1 cellular context compared by ENCODE assay signal in the genomic region with DNA sequence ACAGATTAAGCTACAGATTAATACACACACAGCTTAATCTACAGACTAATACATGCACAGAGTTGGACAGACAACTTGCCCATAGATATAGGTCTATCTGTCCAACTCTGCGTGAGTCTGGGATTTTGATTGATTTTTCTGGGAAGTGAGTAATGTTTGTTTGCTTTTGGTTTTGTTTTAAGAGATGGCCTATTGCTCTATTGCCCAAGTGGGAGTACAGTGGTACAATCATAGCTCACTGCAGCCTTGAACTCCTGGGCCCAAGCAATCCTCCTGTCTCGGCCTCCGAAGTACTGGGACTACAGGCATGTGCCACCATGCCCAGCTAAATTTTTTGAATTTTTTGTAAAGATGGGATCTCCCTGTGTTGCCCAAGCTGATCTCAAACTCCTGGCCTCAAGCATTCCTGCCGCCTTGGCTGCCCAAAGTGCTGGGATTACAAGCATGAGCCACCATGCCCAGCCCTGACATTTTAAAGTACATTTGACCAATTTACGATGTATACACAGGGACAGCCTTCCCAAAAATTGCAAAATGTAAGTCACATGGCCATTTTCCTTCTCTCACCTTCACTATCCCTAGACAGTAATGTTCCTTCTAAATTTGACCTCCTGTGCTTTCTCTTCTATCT.
TF ChIP-seq lines count a peak whose summit lies in the region.

No MANE protein-coding gene starts in this region.

TF ChIP-seq in HepG2, 621 proteins besides CTCF, POLR2A, EP300 and RAD21 (continued from another document and continues in another):
- peak; percentile 45; the same call in 1 of the 2 replicates for TF ChIP-seq HDAC2 (CRISPR knock-in tag; IDR thresholded peaks at IDR 0.05)
- TF ChIP-seq KDM1A (CRISPR knock-in tag; IDR thresholded peaks at IDR 0.05), result peak; percentile 94
- TF ChIP-seq SETDB1 (CRISPR knock-in tag; IDR thresholded peaks at IDR 0.05; ENCODE audit: borderline replicate concordance), result no peak
- TF ChIP-seq, protein P1, sequence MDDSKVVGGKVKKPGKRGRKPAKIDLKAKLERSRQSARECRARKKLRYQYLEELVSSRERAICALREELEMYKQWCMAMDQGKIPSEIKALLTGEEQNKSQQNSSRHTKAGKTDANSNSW (CRISPR knock-in tag; IDR thresholded peaks at IDR 0.05; ENCODE audit: borderline replicate concordance), result no peak
- TF ChIP-seq, protein P2, sequence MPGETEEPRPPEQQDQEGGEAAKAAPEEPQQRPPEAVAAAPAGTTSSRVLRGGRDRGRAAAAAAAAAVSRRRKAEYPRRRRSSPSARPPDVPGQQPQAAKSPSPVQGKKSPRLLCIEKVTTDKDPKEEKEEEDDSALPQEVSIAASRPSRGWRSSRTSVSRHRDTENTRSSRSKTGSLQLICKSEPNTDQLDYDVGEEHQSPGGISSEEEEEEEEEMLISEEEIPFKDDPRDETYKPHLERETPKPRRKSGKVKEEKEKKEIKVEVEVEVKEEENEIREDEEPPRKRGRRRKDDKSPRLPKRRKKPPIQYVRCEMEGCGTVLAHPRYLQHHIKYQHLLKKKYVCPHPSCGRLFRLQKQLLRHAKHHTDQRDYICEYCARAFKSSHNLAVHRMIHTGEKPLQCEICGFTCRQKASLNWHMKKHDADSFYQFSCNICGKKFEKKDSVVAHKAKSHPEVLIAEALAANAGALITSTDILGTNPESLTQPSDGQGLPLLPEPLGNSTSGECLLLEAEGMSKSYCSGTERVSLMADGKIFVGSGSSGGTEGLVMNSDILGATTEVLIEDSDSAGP (CRISPR knock-in tag; IDR thresholded peaks at IDR 0.05; ENCODE audit: borderline replicate concordance), result no peak
- TF ChIP-seq, protein P3, sequence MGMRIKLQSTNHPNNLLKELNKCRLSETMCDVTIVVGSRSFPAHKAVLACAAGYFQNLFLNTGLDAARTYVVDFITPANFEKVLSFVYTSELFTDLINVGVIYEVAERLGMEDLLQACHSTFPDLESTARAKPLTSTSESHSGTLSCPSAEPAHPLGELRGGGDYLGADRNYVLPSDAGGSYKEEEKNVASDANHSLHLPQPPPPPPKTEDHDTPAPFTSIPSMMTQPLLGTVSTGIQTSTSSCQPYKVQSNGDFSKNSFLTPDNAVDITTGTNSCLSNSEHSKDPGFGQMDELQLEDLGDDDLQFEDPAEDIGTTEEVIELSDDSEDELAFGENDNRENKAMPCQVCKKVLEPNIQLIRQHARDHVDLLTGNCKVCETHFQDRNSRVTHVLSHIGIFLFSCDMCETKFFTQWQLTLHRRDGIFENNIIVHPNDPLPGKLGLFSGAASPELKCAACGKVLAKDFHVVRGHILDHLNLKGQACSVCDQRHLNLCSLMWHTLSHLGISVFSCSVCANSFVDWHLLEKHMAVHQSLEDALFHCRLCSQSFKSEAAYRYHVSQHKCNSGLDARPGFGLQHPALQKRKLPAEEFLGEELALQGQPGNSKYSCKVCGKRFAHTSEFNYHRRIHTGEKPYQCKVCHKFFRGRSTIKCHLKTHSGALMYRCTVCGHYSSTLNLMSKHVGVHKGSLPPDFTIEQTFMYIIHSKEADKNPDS (CRISPR knock-in tag; IDR thresholded peaks at IDR 0.05), result peak; percentile 85; the same call in 1 of the 2 replicates
- TF ChIP-seq PAF1 (CRISPR knock-in tag; IDR thresholded peaks at IDR 0.05), result no peak
- TF ChIP-seq HNRNPK (IDR thresholded peaks at IDR 0.05; ENCODE audit: low read depth, low read length, poor library complexity, severe bottlenecking), result no peak
- TF ChIP-seq CREB1 (IDR thresholded peaks at IDR 0.05), result no peak
- TF ChIP-seq CREB1 (CRISPR knock-in tag; IDR thresholded peaks at IDR 0.05), result peak; percentile 51
- no peak for TF ChIP-seq ZNF614 (CRISPR knock-in tag; IDR thresholded peaks at IDR 0.05; ENCODE audit: borderline replicate concordance)
- no peak for TF ChIP-seq TCF12 (IDR thresholded peaks at IDR 0.05)
- TF ChIP-seq TCF12 (CRISPR knock-in tag; IDR thresholded peaks at IDR 0.05), result no peak
- TF ChIP-seq SMAD9 (CRISPR knock-in tag; IDR thresholded peaks at IDR 0.05), result no peak
- no peak for TF ChIP-seq MTF2 (CRISPR knock-in tag; IDR thresholded peaks at IDR 0.05; ENCODE audit: borderline replicate concordance)
- TF ChIP-seq, protein P4, sequence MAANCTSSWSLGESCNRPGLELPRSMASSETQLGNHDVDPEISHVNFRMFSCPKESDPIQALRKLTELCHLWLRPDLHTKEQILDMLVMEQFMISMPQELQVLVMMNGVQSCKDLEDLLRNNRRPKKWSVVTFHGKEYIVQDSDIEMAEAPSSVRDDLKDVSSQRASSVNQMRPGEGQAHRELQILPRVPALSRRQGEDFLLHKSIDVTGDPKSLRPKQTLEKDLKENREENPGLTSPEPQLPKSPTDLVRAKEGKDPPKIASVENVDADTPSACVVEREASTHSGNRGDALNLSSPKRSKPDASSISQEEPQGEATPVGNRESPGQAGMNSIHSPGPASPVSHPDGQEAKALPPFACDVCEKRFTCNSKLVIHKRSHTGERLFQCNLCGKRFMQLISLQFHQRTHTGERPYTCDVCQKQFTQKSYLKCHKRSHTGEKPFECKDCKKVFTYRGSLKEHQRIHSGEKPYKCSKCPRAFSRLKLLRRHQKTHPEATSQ (CRISPR knock-in tag; IDR thresholded peaks at IDR 0.05; ENCODE audit: borderline replicate concordance), result no peak
- TF ChIP-seq, protein P5, sequence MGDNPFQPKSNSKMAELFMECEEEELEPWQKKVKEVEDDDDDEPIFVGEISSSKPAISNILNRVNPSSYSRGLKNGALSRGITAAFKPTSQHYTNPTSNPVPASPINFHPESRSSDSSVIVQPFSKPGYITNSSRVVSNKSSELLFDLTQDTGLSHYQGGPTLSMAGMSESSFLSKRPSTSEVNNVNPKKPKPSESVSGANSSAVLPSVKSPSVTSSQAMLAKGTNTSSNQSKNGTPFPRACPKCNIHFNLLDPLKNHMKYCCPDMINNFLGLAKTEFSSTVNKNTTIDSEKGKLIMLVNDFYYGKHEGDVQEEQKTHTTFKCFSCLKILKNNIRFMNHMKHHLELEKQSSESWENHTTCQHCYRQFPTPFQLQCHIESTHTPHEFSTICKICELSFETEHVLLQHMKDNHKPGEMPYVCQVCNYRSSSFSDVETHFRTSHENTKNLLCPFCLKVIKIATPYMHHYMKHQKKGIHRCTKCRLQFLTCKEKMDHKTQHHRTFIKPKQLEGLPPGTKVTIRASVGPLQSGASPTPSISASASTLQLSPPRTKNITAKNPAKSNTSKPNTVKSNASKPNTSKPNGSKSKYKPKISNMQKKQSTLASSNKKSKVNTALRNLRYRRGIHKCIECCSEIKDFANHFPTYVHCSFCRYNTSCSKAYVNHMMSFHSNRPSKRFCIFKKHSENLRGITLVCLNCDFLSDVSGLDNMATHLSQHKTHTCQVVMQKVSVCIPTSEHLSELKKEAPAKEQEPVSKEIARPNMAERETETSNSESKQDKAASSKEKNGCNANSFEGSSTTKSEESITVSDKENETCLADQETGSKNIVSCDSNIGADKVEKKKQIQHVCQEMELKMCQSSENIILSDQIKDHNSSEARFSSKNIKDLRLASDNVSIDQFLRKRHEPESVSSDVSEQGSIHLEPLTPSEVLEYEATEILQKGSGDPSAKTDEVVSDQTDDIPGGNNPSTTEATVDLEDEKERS (CRISPR knock-in tag; IDR thresholded peaks at IDR 0.05), result peak; percentile 96
- TF ChIP-seq, protein P6, sequence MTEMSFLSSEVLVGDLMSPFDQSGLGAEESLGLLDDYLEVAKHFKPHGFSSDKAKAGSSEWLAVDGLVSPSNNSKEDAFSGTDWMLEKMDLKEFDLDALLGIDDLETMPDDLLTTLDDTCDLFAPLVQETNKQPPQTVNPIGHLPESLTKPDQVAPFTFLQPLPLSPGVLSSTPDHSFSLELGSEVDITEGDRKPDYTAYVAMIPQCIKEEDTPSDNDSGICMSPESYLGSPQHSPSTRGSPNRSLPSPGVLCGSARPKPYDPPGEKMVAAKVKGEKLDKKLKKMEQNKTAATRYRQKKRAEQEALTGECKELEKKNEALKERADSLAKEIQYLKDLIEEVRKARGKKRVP (CRISPR knock-in tag; IDR thresholded peaks at IDR 0.05), result 0 out of 4 replicates have a peak, but pooled peaks of 1 of the 2 experiments have one; percentile 23
- TF ChIP-seq, protein P7, sequence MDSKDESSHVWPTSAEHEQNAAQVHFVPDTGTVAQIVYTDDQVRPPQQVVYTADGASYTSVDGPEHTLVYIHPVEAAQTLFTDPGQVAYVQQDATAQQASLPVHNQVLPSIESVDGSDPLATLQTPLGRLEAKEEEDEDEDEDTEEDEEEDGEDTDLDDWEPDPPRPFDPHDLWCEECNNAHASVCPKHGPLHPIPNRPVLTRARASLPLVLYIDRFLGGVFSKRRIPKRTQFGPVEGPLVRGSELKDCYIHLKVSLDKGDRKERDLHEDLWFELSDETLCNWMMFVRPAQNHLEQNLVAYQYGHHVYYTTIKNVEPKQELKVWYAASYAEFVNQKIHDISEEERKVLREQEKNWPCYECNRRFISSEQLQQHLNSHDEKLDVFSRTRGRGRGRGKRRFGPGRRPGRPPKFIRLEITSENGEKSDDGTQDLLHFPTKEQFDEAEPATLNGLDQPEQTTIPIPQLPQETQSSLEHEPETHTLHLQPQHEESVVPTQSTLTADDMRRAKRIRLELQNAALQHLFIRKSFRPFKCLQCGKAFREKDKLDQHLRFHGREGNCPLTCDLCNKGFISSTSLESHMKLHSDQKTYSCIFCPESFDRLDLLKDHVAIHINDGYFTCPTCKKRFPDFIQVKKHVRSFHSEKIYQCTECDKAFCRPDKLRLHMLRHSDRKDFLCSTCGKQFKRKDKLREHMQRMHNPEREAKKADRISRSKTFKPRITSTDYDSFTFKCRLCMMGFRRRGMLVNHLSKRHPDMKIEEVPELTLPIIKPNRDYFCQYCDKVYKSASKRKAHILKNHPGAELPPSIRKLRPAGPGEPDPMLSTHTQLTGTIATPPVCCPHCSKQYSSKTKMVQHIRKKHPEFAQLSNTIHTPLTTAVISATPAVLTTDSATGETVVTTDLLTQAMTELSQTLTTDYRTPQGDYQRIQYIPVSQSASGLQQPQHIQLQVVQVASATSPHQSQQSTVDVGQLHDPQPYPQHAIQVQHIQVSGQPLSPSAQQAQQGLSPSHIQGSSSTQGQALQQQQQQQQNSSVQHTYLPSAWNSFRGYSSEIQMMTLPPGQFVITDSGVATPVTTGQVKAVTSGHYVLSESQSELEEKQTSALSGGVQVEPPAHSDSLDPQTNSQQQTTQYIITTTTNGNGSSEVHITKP (CRISPR knock-in tag; IDR thresholded peaks at IDR 0.05; ENCODE audit: low read depth), result 0 out of 2 replicates have a peak, but pooled peaks have one; percentile 43
- TF ChIP-seq, protein P8, sequence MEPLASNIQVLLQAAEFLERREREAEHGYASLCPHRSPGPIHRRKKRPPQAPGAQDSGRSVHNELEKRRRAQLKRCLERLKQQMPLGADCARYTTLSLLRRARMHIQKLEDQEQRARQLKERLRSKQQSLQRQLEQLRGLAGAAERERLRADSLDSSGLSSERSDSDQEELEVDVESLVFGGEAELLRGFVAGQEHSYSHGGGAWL (CRISPR knock-in tag; IDR thresholded peaks at IDR 0.05), result no peak
- TF ChIP-seq, protein P9, sequence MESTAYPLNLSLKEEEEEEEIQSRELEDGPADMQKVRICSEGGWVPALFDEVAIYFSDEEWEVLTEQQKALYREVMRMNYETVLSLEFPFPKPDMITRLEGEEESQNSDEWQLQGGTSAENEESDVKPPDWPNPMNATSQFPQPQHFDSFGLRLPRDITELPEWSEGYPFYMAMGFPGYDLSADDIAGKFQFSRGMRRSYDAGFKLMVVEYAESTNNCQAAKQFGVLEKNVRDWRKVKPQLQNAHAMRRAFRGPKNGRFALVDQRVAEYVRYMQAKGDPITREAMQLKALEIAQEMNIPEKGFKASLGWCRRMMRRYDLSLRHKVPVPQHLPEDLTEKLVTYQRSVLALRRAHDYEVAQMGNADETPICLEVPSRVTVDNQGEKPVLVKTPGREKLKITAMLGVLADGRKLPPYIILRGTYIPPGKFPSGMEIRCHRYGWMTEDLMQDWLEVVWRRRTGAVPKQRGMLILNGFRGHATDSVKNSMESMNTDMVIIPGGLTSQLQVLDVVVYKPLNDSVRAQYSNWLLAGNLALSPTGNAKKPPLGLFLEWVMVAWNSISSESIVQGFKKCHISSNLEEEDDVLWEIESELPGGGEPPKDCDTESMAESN (CRISPR knock-in tag; conservative IDR thresholded peaks at IDR 0.05), result no peak
- peak; percentile 92 for TF ChIP-seq POGZ (CRISPR knock-in tag; IDR thresholded peaks at IDR 0.05)
- TF ChIP-seq FLYWCH1 (CRISPR knock-in tag; IDR thresholded peaks at IDR 0.05), result no peak
- TF ChIP-seq, protein P10, sequence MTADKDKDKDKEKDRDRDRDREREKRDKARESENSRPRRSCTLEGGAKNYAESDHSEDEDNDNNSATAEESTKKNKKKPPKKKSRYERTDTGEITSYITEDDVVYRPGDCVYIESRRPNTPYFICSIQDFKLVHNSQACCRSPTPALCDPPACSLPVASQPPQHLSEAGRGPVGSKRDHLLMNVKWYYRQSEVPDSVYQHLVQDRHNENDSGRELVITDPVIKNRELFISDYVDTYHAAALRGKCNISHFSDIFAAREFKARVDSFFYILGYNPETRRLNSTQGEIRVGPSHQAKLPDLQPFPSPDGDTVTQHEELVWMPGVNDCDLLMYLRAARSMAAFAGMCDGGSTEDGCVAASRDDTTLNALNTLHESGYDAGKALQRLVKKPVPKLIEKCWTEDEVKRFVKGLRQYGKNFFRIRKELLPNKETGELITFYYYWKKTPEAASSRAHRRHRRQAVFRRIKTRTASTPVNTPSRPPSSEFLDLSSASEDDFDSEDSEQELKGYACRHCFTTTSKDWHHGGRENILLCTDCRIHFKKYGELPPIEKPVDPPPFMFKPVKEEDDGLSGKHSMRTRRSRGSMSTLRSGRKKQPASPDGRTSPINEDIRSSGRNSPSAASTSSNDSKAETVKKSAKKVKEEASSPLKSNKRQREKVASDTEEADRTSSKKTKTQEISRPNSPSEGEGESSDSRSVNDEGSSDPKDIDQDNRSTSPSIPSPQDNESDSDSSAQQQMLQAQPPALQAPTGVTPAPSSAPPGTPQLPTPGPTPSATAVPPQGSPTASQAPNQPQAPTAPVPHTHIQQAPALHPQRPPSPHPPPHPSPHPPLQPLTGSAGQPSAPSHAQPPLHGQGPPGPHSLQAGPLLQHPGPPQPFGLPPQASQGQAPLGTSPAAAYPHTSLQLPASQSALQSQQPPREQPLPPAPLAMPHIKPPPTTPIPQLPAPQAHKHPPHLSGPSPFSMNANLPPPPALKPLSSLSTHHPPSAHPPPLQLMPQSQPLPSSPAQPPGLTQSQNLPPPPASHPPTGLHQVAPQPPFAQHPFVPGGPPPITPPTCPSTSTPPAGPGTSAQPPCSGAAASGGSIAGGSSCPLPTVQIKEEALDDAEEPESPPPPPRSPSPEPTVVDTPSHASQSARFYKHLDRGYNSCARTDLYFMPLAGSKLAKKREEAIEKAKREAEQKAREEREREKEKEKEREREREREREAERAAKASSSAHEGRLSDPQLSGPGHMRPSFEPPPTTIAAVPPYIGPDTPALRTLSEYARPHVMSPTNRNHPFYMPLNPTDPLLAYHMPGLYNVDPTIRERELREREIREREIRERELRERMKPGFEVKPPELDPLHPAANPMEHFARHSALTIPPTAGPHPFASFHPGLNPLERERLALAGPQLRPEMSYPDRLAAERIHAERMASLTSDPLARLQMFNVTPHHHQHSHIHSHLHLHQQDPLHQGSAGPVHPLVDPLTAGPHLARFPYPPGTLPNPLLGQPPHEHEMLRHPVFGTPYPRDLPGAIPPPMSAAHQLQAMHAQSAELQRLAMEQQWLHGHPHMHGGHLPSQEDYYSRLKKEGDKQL (CRISPR knock-in tag; IDR thresholded peaks at IDR 0.05; ENCODE audit: low read depth), result no peak
- TF ChIP-seq ZNF709 (CRISPR knock-in tag; IDR thresholded peaks at IDR 0.05), result no peak
- TF ChIP-seq REXO4 (CRISPR knock-in tag; IDR thresholded peaks at IDR 0.05; ENCODE audit: borderline replicate concordance), result no peak
